Comparison of ENCODE assay signal across 20 cellular contexts in the genomic region with DNA sequence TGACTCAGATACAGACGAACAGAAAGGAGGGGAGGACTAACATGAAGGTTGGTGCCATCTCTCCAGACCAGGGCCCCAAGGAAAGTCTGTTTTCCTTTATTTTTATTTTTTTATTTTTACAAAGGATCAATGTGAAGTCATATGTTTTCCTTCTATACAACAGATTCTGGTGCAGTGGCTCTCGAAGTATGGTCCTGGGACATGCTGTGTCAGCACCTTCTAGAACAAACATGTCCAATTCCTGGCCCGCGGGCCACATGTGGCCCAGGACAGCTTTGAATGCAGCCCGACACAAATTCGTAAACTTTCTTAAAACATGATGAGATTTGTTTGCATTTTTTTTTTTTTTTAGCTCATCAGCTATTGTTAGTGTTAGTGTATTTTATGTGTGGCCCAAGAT.
"Had no signal": no experiment of that assay in that cellular context is flagged by ENCODE, and none has a peak within 500 bp of the region (broad histone marks: within the 10 kb centered on the region; RNA-seq: fewer than 3 reads in every experiment).

No MANE protein-coding gene starts in this region.

- H3K27me3 Mint-ChIP-seq: T-cell had no signal

- ATAC-seq: T-cell had no signal

- H3K36me3 Mint-ChIP-seq: T-cell had no signal

- DNase-seq: Kasumi-1, MM.1S, NCI-H1436, NCI-H187, NCI-H2029, NCI-H2081 treated with DMSO at 0.1 percent for 48 hours, NCI-H2171, NCI-H226, NCI-H446, NCI-H510A, NCI-H524 treated with DMSO at 0.1 percent for 48 hours, NCI-H774, SHP77, SK-N-SH, SW 1271, T-cell had no signal

- H3K9ac ChIP-seq: KMS-11, SK-N-SH had no signal

- H3K27ac ChIP-seq: HL-60, KMS-11, RWPE1 had no signal

- H3K4me3 Mint-ChIP-seq: T-cell had no signal

- H3K9me3 Mint-ChIP-seq: T-cell had no signal

- H3K9me3 ChIP-seq: SK-N-SH had no signal

- H3K4me2 ChIP-seq: KMS-11, SK-N-SH had no signal

- FAIRE-seq: HTR-8/SVneo had no signal

- H3K27ac Mint-ChIP-seq: T-cell had no signal
